ENCODE assay signal across 9 cellular contexts in the genomic region with DNA sequence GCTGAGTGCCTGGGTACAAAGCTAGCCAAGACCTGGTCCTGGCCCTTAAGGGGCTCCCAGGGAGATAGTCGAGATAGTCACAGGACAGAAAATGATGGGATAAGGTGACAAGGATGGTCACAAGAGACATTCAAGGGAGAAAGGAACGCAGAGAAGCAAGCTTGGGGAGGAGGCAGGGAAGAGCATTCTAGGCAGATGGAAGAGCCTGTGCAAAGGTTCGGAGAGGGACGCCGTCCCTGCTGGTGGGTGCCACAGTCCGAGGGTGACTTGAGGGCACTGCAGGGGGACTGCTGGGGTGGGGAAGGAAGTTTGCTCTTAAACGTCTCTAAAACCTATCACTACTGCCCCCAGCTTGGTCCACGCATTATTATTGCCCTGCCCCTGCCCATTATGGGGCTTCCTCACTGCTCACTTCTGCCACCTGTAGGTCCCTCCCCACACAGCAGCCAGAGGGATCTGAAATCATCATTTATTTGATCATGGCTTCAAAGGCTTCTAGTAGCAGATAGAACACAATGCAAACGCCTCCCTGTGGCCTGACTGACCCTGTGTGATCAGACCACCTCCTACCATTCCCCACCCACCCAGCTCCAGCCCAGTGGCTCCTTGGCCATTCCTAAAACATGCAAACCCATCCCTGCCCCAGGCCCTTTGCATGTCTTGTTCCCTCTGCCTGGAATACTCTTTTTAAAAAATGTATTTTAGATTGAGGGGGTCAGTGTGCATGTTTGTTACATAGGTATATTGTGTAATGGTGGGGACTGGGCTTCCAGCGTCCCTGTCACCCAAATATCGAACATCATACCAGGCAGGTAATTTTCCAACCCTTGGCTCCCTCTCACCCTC.
DNase-seq lines count a peak whose midpoint lies in the region; ATAC-seq, FAIRE-seq and TF ChIP-seq lines count a peak whose summit lies in the region.
"Had no signal": no experiment of that assay in that cellular context is flagged by ENCODE, and none has a peak within 500 bp of the region (broad histone marks: within the 10 kb centered on the region; RNA-seq: fewer than 3 reads in every experiment).

No MANE protein-coding gene starts in this region.

- TF ChIP-seq CTCF in A549 (IDR thresholded peaks at IDR 0.05) (peak; percentile 52), GM13977 (IDR thresholded peaks at IDR 0.05; ENCODE audit: extremely low read depth, insufficient read depth, missing control alignments) (peak; percentile 68), liver (IDR thresholded peaks at IDR 0.05; ENCODE audit: low read depth, low read length, missing input control) (peak; percentile 61), thoracic aorta (IDR thresholded peaks at IDR 0.05) (peak; percentile 51)

- TF ChIP-seq RAD21 in A549 (conservative IDR thresholded peaks at IDR 0.05 in 1 of 2, IDR thresholded peaks at IDR 0.05 in 1 of 2) (peak; percentile 34 to 40; a peak in 4 of 5 replicates), liver (IDR thresholded peaks at IDR 0.05) (peak; percentile 41 to 73)

- POLR2A ChIA-PET in A549 (lab: Yijun Ruan, JAX), result no interaction called here

- WGBS in A549 (ENCODE audit: missing lambda C conversion rate), result 54% methylated on average over 11 of the region's 11 CpGs
- 69% methylated on average over 11 of the region's 11 CpGs for WGBS in liver

- H3K4me1 ChIP-seq in A549, result peaks cover 24% of the 10 kb centered on the region
- peaks cover 2 to 27% (median 20%) of the 10 kb centered on the region in 4 donors for H3K4me1 ChIP-seq in liver (ENCODE audit: control insufficient read depth in 4 of 4, insufficient read depth in 4 of 4, low read length in 3 of 4)
- H3K4me1 ChIP-seq in thoracic aorta (ENCODE audit: control insufficient read depth in 1 of 2, low read depth in 2 of 2), result peaks cover under 1 to 2% of the 10 kb centered on the region in 2 donors

- no peak for FAIRE-seq in A549 (lab: Jason Lieb, UNC)

- H3K27me3 ChIP-seq in liver (ENCODE audit: control insufficient read depth in 4 of 4, insufficient read depth in 4 of 4, low read length in 3 of 4) (no peaks in the 10 kb centered on the region), thoracic aorta (replicated peaks; ENCODE audit: insufficient read depth) (no peaks in the 10 kb centered on the region)
- H3K27me3 ChIP-seq: thyroid gland had no signal

- H3K4me3 ChIP-seq in A549, result no peak overlapping the region
- H3K4me3 ChIP-seq in liver (ENCODE audit: low read depth in 1 of 3, low read length in 3 of 3), result no peak overlapping the region
- H3K4me3 ChIP-seq in thoracic aorta, result no peak overlapping the region
- H3K4me3 ChIP-seq: thyroid gland had no signal

- TF ChIP-seq POLR2A in A549 (IDR thresholded peaks at IDR 0.05; ENCODE audit: low read length), result no peak

- no peaks in the 10 kb centered on the region for H3K27me3 Mint-ChIP-seq in activated naive CD8-positive, alpha-beta T cell treated with anti-CD3 and anti-CD28 coated beads for 36 hours

- H3K9me3 Mint-ChIP-seq in activated naive CD8-positive, alpha-beta T cell treated with anti-CD3 and anti-CD28 coated beads for 36 hours, result no peaks in the 10 kb centered on the region

- CTCF ChIA-PET in A549 (lab: Yijun Ruan, JAX), result interaction anchor here (0.7 to 21.2 kb wide), 25 partner anchors 14 to 443 kb away, joined by 3 to 344 read pairs (median 6); no protein-coding TSS in a partner anchor

- no peak overlapping the region for H3K4me3 Mint-ChIP-seq in activated naive CD8-positive, alpha-beta T cell treated with anti-CD3 and anti-CD28 coated beads for 36 hours

- no peak for TF ChIP-seq EP300 in A549 (IDR thresholded peaks at IDR 0.05)

- H3K9ac ChIP-seq in liver (ENCODE audit: low read depth in 1 of 2, low read length in 2 of 2), result no peak overlapping the region

- ATAC-seq in A549 (peak; percentile 40 to 67; a peak in 3 of 6 replicates), thoracic aorta (ENCODE audit: insufficient number of reproducible peaks, low FRiP score, low read depth) (no peak), GM19395 (IDR thresholded peaks at IDR 0.05; ENCODE audit: unreplicated experiment) (no peak)

- no peak overlapping the region for H3K27ac Mint-ChIP-seq in activated naive CD8-positive, alpha-beta T cell treated with anti-CD3 and anti-CD28 coated beads for 36 hours

- in situ Hi-C loops in GM13977 (cut with MboI; ENCODE audit: low pct_unique_long_range_greater_than_20kb, low sequenced_read_pairs, unreplicated experiment), result loop anchor here (25.0 kb wide), 1 partner anchor 307 kb away; no protein-coding TSS in a partner anchor

- H3K36me3 Mint-ChIP-seq in activated naive CD8-positive, alpha-beta T cell treated with anti-CD3 and anti-CD28 coated beads for 36 hours, result no peaks in the 10 kb centered on the region

- peak; percentile 56 to 60 for DNase-seq in A549 (ENCODE audit: low read depth in 1 of 2, low spot score in 1 of 2)
- peak; percentile 74 for DNase-seq in GM13977 (ENCODE audit: low spot score)
- DNase-seq in RPMI8226, result peak; percentile 78
- peak; percentile 46 for DNase-seq in activated naive CD8-positive, alpha-beta T cell treated with anti-CD3 and anti-CD28 coated beads for 36 hours
- DNase-seq in thoracic aorta (ENCODE audit: low spot score), result no peak
- DNase-seq in T1000 (lab: John Stamatoyannopoulos, UW), result no peak

- peak overlapping the region in 1 of 2 experiments; percentile 51; a peak in 1 of 6 replicates for H3K27ac ChIP-seq in A549
- H3K27ac ChIP-seq in liver (ENCODE audit: low read depth in 1 of 2, low read length in 2 of 2), result no peak overlapping the region
- no peak overlapping the region for H3K27ac ChIP-seq in thoracic aorta
- H3K27ac ChIP-seq: thyroid gland had no signal

- H3K36me3 ChIP-seq in liver (ENCODE audit: control insufficient read depth in 4 of 4, insufficient read depth in 3 of 4, low read depth in 1 of 4, low read length in 3 of 4) (no peaks in the 10 kb centered on the region), thoracic aorta (no peaks in the 10 kb centered on the region)
- H3K36me3 ChIP-seq: thyroid gland had no signal

- H3K9me3 ChIP-seq in A549 (no peaks in the 10 kb centered on the region), liver (ENCODE audit: control insufficient read depth in 4 of 4, low read length in 3 of 4) (no peaks in the 10 kb centered on the region), thoracic aorta (no peaks in the 10 kb centered on the region)
- H3K9me3 ChIP-seq: thyroid gland had no signal

- peaks cover 3% of the 10 kb centered on the region for H3K4me1 Mint-ChIP-seq in activated naive CD8-positive, alpha-beta T cell treated with anti-CD3 and anti-CD28 coated beads for 36 hours

- H3K4me2 ChIP-seq in A549, result no peak overlapping the region

TF ChIP-seq in A549, 52 proteins besides CTCF, POLR2A, EP300 and RAD21:
- no peak for TF ChIP-seq MAZ (IDR thresholded peaks at IDR 0.05; ENCODE audit: borderline replicate concordance, low read depth, low read length)
- no peak for TF ChIP-seq CHD2 (IDR thresholded peaks at IDR 0.05; ENCODE audit: low read length, partially characterized antibody)
- no peak for TF ChIP-seq TP53 (CRISPR knock-in tag; IDR thresholded peaks at IDR 0.05)
- peak; percentile 44 for TF ChIP-seq SMC3 (IDR thresholded peaks at IDR 0.05)
- no peak for TF ChIP-seq ZFP36 (IDR thresholded peaks at IDR 0.05; ENCODE audit: borderline replicate concordance, partially characterized antibody)
- TF ChIP-seq GATA3 (IDR thresholded peaks at IDR 0.05; ENCODE audit: borderline replicate concordance), result no peak
- no peak for TF ChIP-seq ZC3H11A (IDR thresholded peaks at IDR 0.05)

TF ChIP-seq in liver, 16 proteins besides CTCF, POLR2A, EP300 and RAD21 (continues in another document):
- no peak for TF ChIP-seq GABPA (IDR thresholded peaks at IDR 0.05 in 1 of 2, conservative IDR thresholded peaks at IDR 0.05 in 1 of 2)
- TF ChIP-seq TAF1 (conservative IDR thresholded peaks at IDR 0.05), result no peak
- no peak for TF ChIP-seq RXRA (IDR thresholded peaks at IDR 0.05)
- TF ChIP-seq JUND (IDR thresholded peaks at IDR 0.05), result no peak
- TF ChIP-seq, protein P1, sequence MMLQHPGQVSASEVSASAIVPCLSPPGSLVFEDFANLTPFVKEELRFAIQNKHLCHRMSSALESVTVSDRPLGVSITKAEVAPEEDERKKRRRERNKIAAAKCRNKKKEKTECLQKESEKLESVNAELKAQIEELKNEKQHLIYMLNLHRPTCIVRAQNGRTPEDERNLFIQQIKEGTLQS (IDR thresholded peaks at IDR 0.05), result no peak
- TF ChIP-seq FOXA2 (IDR thresholded peaks at IDR 0.05), result no peak
- TF ChIP-seq REST (IDR thresholded peaks at IDR 0.05), result no peak
- TF ChIP-seq FOXA1 (IDR thresholded peaks at IDR 0.05), result no peak
- no peak for TF ChIP-seq HNF4A (conservative IDR thresholded peaks at IDR 0.05)

Comparison
In these comparisons a context has a peak if more than half of its experiments do, and no peak if none do; other contexts are left out.
1. ATAC-seq: peak in A549 (2 of 2); none in thoracic aorta (single experiment) and GM19395 (single experiment).
2. DNase-seq: peak in A549 (2 of 2), GM13977 (single experiment), RPMI8226 (single experiment) and activated naive CD8-positive, alpha-beta T cell treated with anti-CD3 and anti-CD28 coated beads for 36 hours (single experiment); none in thoracic aorta (single experiment) and T1000 (single experiment).
3. Peak in every context shown above with its lines, with median percentiles within 50 percentile points of each other: CTCF ChIP-seq.